35 cellular contexts compared by ENCODE assay signal in the genomic region with DNA sequence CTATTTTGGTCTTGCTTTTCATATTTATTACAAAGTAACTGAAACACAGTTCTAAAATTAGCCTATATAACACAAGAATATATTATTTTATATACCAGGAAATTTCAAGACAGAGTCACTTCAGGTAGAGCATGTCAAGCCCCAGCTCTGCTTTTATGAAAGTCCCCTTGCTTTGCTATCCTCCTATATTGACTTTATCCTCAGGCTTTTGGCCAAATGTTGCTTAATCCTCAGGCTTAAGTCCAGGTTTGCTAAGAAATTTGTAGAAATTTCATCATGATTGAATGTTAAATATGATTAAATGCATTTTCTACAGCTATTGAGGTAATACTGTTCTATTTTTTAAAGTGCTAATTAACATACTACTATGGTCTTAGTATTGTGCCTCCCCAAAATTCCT.
"Had no signal": no experiment of that assay in that cellular context is flagged by ENCODE, and none has a peak within 500 bp of the region (broad histone marks: within the 10 kb centered on the region; RNA-seq: fewer than 3 reads in every experiment).

No MANE protein-coding gene starts in this region.

- H3K4me3 ChIP-seq: MG63, Peyer's patch had no signal

- H3K36me3 ChIP-seq: MG63, Peyer's patch had no signal

- H3K36me3 Mint-ChIP-seq: activated CD4-positive, alpha-beta memory T cell treated with anti-CD3 and anti-CD28 coated beads for 36 hours; activated naive CD4-positive, alpha-beta T cell treated with anti-CD3 and anti-CD28 coated beads, Interleukin-2, amount 10 ng/mL, durations not matched to agents 7 days and 5 days; activated naive CD8-positive, alpha-beta T cell; T-cell had no signal

- H3K27ac Mint-ChIP-seq: activated B cell treated with CpG ODN at 0.5 μM for 24 hours; activated CD4-positive, alpha-beta memory T cell treated with anti-CD3 and anti-CD28 coated beads for 36 hours; activated naive CD4-positive, alpha-beta T cell treated with anti-CD3 and anti-CD28 coated beads, Interleukin-2, amount 10 ng/mL, durations not matched to agents 7 days and 5 days; activated naive CD8-positive, alpha-beta T cell; activated naive CD8-positive, alpha-beta T cell treated with anti-CD3 and anti-CD28 coated beads, Interleukin-2, amount 50 U/mL, for 24 hours; T-cell had no signal

- H3K27me3 ChIP-seq: MG63, Peyer's patch had no signal

- H3K4me1 ChIP-seq: Peyer's patch had no signal

- H3K4me3 Mint-ChIP-seq: activated B cell treated with CpG ODN at 0.5 μM for 24 hours; activated CD4-positive, alpha-beta memory T cell treated with anti-CD3 and anti-CD28 coated beads for 36 hours; activated naive CD4-positive, alpha-beta T cell treated with anti-CD3 and anti-CD28 coated beads, Interleukin-2, amount 10 ng/mL, durations not matched to agents 7 days and 5 days; activated naive CD8-positive, alpha-beta T cell; activated naive CD8-positive, alpha-beta T cell treated with anti-CD3 and anti-CD28 coated beads, Interleukin-2, amount 50 U/mL, for 24 hours; T-cell had no signal

- H3K9me3 ChIP-seq: MG63 had no signal

- H3K4me1 Mint-ChIP-seq: activated B cell treated with CpG ODN at 0.5 μM for 24 hours; activated naive CD4-positive, alpha-beta T cell treated with anti-CD3 and anti-CD28 coated beads, Interleukin-2, amount 10 ng/mL, durations not matched to agents 7 days and 5 days; activated naive CD8-positive, alpha-beta T cell treated with anti-CD3 and anti-CD28 coated beads, Interleukin-2, amount 50 U/mL, for 24 hours; T-cell had no signal

- DNase-seq: activated B cell treated with CpG ODN at 0.5 μM for 24 hours; activated CD4-positive, alpha-beta memory T cell treated with anti-CD3 and anti-CD28 coated beads for 36 hours; activated CD4-positive, alpha-beta T cell treated with anti-CD3 and anti-CD28 coated beads for 4 hours; activated CD4-positive, alpha-beta T cell treated with anti-CD3 and anti-CD28 coated beads, Interleukin-2, amount 50 U/mL, for 1 hour; activated CD4-positive, CD25-positive, alpha-beta regulatory T cell treated with anti-CD3 and anti-CD28 coated beads, Interleukin-2, amount 50 U/mL, for 72 hours; activated CD8-positive, alpha-beta memory T cell treated with anti-CD3 and anti-CD28 coated beads, Interleukin-2, amount 50 U/mL, for 48 hours; activated effector memory CD4-positive, alpha-beta T cell treated with Interleukin-2 at 50 U/mL for 16 hours; activated naive CD4-positive, alpha-beta T cell treated with anti-CD3 and anti-CD28 coated beads, Interleukin-2, amount 10 ng/mL, durations not matched to agents 7 days and 5 days; activated naive CD8-positive, alpha-beta T cell treated with anti-CD3 and anti-CD28 coated beads, Interleukin-2, amount 50 U/mL, for 24 hours; activated T-cell treated with anti-CD3 and anti-CD28 coated beads, Interleukin-2, amount 50 U/mL, for 48 hours; amniotic stem cell; aorta; Karpas-422; KBM-7; MG63; NCI-H1048; NCI-H1105 treated with DMSO at 0.1 percent for 48 hours; NCI-H1436; NCI-H1694; NCI-H1930; NCI-H2081 treated with DMSO at 0.1 percent for 48 hours; NCI-H345; NCI-H526; NCI-H748 treated with DMSO at 0.1 percent for 48 hours; NK-92 treated with Interleukin-12 subunit alpha and Interleukin-12 subunit beta, amount 100 ng/mL, for 24 hours; PC-3; Peyer's patch; RPMI8226; SIG-M5; T-cell; T-helper 2 cell; T-helper 9 cell had no signal

- H3K27me3 Mint-ChIP-seq: activated B cell treated with CpG ODN at 0.5 μM for 24 hours; activated CD4-positive, alpha-beta memory T cell treated with anti-CD3 and anti-CD28 coated beads for 36 hours; activated naive CD4-positive, alpha-beta T cell treated with anti-CD3 and anti-CD28 coated beads, Interleukin-2, amount 10 ng/mL, durations not matched to agents 7 days and 5 days; activated naive CD8-positive, alpha-beta T cell; activated naive CD8-positive, alpha-beta T cell treated with anti-CD3 and anti-CD28 coated beads, Interleukin-2, amount 50 U/mL, for 24 hours; T-cell had no signal

- ATAC-seq: activated naive CD8-positive, alpha-beta T cell treated with anti-CD3 and anti-CD28 coated beads, Interleukin-2, amount 50 U/mL, for 24 hours; PC-3; SK-N-SH treated with all-trans-retinoic acid at 6 μM for 48 hours; T-cell had no signal

- H3K27ac ChIP-seq: Peyer's patch, VCaP had no signal
